Comparison of ENCODE assay signal across 1 cellular context in genomic region chr7:100483101-100483727, GRCh38.
TF ChIP-seq lines count a peak whose summit lies in the region.

No MANE protein-coding gene starts in this region.

TF ChIP-seq in K562, 482 proteins besides CTCF, POLR2A, EP300 and RAD21 (continued from another document):
- TF ChIP-seq, protein P1, sequence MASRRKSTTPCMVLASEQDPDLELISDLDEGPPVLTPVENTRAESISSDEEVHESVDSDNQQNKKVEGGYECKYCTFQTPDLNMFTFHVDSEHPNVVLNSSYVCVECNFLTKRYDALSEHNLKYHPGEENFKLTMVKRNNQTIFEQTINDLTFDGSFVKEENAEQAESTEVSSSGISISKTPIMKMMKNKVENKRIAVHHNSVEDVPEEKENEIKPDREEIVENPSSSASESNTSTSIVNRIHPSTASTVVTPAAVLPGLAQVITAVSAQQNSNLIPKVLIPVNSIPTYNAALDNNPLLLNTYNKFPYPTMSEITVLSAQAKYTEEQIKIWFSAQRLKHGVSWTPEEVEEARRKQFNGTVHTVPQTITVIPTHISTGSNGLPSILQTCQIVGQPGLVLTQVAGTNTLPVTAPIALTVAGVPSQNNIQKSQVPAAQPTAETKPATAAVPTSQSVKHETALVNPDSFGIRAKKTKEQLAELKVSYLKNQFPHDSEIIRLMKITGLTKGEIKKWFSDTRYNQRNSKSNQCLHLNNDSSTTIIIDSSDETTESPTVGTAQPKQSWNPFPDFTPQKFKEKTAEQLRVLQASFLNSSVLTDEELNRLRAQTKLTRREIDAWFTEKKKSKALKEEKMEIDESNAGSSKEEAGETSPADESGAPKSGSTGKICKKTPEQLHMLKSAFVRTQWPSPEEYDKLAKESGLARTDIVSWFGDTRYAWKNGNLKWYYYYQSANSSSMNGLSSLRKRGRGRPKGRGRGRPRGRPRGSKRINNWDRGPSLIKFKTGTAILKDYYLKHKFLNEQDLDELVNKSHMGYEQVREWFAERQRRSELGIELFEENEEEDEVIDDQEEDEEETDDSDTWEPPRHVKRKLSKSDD (conservative IDR thresholded peaks at IDR 0.05; ENCODE audit: low read length): no peak; the same call in 1 of the 2 replicates
- TF ChIP-seq MTA3 (IDR thresholded peaks at IDR 0.05; ENCODE audit: borderline replicate concordance) (peak; percentile 91), NCOA6 (IDR thresholded peaks at IDR 0.05) (no peak), NR1H2 (CRISPR knock-in tag; IDR thresholded peaks at IDR 0.05) (no peak), ZSCAN29 (IDR thresholded peaks at IDR 0.05) (peak; percentile 43; the same call in 1 of the 2 replicates), SRF (CRISPR knock-in tag; IDR thresholded peaks at IDR 0.05) (no peak), ZNF507 (tag; conservative IDR thresholded peaks at IDR 0.05) (no peak), THRAP3 (IDR thresholded peaks at IDR 0.05; ENCODE audit: borderline replicate concordance) (no peak), YY1 (IDR thresholded peaks at IDR 0.05; ENCODE audit: borderline replicate concordance in 1 of 3, control insufficient read depth in 1 of 3, extremely low read depth in 1 of 3, insufficient read depth in 3 of 3, insufficient read length in 1 of 3, insufficient replicate concordance in 2 of 3, low read depth in 1 of 3, low read length in 2 of 3) (peak in 2 of 3 experiments; percentile 40 to 70), NR4A1 (CRISPR knock-in tag; IDR thresholded peaks at IDR 0.05) (0 out of 2 replicates have a peak, but pooled peaks have one; percentile 87), NR4A1 (tag; IDR thresholded peaks at IDR 0.05) (peak; percentile 59; the same call in 1 of the 2 replicates), ATF4 (CRISPR knock-in tag; IDR thresholded peaks at IDR 0.05) (peak; percentile 56; the same call in 1 of the 2 replicates), THAP7 (CRISPR knock-in tag; IDR thresholded peaks at IDR 0.05) (0 out of 2 replicates have a peak, but pooled peaks have one; percentile 59), SETDB1 (IDR thresholded peaks at IDR 0.05; ENCODE audit: low read length) (no peak), FUS (optimal IDR thresholded peaks at IDR 0.05; ENCODE audit: low read depth, low read length) (peak; percentile 60), ZZZ3 (IDR thresholded peaks at IDR 0.05) (no peak), HNRNPL (IDR thresholded peaks at IDR 0.05; ENCODE audit: low read depth, low read length) (peak; percentile 77; the same call in 1 of the 2 replicates), TAF1 (IDR thresholded peaks at IDR 0.05; ENCODE audit: control insufficient read depth, extremely low read depth, insufficient read depth, low read length, severe bottlenecking) (no peak), HNRNPH1 (optimal IDR thresholded peaks at IDR 0.05; ENCODE audit: low read depth, low read length) (no peak), ZNF133 (CRISPR knock-in tag; IDR thresholded peaks at IDR 0.05) (no peak), TARDBP (IDR thresholded peaks at IDR 0.05) (peak; percentile 59; the same call in 1 of the 2 replicates), SIX5 (IDR thresholded peaks at IDR 0.05; ENCODE audit: borderline replicate concordance in 1 of 2, insufficient read depth in 1 of 2, low read depth in 1 of 2, low read length in 2 of 2) (no peak), ZNF518B (CRISPR knock-in tag; IDR thresholded peaks at IDR 0.05) (no peak)
- TF ChIP-seq, protein P2, sequence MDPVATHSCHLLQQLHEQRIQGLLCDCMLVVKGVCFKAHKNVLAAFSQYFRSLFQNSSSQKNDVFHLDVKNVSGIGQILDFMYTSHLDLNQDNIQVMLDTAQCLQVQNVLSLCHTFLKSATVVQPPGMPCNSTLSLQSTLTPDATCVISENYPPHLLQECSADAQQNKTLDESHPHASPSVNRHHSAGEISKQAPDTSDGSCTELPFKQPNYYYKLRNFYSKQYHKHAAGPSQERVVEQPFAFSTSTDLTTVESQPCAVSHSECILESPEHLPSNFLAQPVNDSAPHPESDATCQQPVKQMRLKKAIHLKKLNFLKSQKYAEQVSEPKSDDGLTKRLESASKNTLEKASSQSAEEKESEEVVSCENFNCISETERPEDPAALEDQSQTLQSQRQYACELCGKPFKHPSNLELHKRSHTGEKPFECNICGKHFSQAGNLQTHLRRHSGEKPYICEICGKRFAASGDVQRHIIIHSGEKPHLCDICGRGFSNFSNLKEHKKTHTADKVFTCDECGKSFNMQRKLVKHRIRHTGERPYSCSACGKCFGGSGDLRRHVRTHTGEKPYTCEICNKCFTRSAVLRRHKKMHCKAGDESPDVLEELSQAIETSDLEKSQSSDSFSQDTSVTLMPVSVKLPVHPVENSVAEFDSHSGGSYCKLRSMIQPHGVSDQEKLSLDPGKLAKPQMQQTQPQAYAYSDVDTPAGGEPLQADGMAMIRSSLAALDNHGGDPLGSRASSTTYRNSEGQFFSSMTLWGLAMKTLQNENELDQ (CRISPR knock-in tag; IDR thresholded peaks at IDR 0.05; ENCODE audit: borderline replicate concordance): no peak
- TF ChIP-seq, protein P3, sequence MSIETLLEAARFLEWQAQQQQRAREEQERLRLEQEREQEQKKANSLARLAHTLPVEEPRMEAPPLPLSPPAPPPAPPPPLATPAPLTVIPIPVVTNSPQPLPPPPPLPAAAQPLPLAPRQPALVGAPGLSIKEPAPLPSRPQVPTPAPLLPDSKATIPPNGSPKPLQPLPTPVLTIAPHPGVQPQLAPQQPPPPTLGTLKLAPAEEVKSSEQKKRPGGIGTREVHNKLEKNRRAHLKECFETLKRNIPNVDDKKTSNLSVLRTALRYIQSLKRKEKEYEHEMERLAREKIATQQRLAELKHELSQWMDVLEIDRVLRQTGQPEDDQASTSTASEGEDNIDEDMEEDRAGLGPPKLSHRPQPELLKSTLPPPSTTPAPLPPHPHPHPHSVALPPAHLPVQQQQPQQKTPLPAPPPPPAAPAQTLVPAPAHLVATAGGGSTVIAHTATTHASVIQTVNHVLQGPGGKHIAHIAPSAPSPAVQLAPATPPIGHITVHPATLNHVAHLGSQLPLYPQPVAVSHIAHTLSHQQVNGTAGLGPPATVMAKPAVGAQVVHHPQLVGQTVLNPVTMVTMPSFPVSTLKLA (conservative IDR thresholded peaks at IDR 0.05): peak in 1 of 2 experiments; percentile 67; a peak in 2 of 4 replicates
- TF ChIP-seq, protein P4, sequence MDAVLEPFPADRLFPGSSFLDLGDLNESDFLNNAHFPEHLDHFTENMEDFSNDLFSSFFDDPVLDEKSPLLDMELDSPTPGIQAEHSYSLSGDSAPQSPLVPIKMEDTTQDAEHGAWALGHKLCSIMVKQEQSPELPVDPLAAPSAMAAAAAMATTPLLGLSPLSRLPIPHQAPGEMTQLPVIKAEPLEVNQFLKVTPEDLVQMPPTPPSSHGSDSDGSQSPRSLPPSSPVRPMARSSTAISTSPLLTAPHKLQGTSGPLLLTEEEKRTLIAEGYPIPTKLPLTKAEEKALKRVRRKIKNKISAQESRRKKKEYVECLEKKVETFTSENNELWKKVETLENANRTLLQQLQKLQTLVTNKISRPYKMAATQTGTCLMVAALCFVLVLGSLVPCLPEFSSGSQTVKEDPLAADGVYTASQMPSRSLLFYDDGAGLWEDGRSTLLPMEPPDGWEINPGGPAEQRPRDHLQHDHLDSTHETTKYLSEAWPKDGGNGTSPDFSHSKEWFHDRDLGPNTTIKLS (IDR thresholded peaks at IDR 0.05; ENCODE audit: borderline replicate concordance, low read depth): peak; percentile 50; the same call in 1 of the 2 replicates
- TF ChIP-seq, protein P5, sequence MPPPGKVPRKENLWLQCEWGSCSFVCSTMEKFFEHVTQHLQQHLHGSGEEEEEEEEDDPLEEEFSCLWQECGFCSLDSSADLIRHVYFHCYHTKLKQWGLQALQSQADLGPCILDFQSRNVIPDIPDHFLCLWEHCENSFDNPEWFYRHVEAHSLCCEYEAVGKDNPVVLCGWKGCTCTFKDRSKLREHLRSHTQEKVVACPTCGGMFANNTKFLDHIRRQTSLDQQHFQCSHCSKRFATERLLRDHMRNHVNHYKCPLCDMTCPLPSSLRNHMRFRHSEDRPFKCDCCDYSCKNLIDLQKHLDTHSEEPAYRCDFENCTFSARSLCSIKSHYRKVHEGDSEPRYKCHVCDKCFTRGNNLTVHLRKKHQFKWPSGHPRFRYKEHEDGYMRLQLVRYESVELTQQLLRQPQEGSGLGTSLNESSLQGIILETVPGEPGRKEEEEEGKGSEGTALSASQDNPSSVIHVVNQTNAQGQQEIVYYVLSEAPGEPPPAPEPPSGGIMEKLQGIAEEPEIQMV (tag; conservative IDR thresholded peaks at IDR 0.05; ENCODE audit: low read depth): no peak
- TF ChIP-seq, protein P6, sequence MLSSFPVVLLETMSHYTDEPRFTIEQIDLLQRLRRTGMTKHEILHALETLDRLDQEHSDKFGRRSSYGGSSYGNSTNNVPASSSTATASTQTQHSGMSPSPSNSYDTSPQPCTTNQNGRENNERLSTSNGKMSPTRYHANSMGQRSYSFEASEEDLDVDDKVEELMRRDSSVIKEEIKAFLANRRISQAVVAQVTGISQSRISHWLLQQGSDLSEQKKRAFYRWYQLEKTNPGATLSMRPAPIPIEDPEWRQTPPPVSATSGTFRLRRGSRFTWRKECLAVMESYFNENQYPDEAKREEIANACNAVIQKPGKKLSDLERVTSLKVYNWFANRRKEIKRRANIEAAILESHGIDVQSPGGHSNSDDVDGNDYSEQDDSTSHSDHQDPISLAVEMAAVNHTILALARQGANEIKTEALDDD (IDR thresholded peaks at IDR 0.05): no peak
- TF ChIP-seq, protein P7, sequence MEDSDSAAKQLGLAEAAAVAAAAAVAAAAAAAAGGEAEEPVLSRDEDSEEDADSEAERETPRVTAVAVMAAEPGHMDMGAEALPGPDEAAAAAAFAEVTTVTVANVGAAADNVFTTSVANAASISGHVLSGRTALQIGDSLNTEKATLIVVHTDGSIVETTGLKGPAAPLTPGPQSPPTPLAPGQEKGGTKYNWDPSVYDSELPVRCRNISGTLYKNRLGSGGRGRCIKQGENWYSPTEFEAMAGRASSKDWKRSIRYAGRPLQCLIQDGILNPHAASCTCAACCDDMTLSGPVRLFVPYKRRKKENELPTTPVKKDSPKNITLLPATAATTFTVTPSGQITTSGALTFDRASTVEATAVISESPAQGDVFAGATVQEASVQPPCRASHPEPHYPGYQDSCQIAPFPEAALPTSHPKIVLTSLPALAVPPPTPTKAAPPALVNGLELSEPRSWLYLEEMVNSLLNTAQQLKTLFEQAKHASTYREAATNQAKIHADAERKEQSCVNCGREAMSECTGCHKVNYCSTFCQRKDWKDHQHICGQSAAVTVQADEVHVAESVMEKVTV (CRISPR knock-in tag; IDR thresholded peaks at IDR 0.05): peak; percentile 65
- TF ChIP-seq, protein P8, sequence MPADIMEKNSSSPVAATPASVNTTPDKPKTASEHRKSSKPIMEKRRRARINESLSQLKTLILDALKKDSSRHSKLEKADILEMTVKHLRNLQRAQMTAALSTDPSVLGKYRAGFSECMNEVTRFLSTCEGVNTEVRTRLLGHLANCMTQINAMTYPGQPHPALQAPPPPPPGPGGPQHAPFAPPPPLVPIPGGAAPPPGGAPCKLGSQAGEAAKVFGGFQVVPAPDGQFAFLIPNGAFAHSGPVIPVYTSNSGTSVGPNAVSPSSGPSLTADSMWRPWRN (IDR thresholded peaks at IDR 0.05; ENCODE audit: low read depth): no peak
TF ChIP-seq in K562: peak in this region for 126.
